Comparison of ENCODE assay signal across 8 cellular contexts in the genomic region with DNA sequence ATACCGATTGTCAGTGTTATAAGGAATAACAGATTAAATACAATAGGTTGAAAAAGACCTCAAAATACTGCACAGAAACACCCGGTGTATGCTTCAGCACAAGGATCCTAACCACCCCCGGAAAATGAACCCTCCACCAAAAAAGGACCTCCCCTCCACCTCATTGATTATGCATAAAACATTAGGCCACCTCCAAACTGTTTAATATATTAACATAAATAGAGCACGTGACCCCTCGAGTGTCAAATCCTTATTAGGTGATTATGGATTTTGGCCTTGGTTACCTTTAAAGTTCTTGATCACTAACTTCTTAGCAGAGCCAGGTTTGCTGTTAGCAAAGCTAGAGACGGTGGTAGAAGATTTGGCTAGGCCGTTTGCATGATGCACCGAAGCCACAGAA. TPM values are rescaled to one million over a fixed set of nuclear protein-coding genes. Genes with fewer than 3 reads are reported as not detected.
DNase-seq lines count a peak whose midpoint lies in the region; ATAC-seq and TF ChIP-seq lines count a peak whose summit lies in the region.

No MANE protein-coding gene starts in this region.

- H3K4me3 Mint-ChIP-seq in endothelial cell (ENCODE audit: unreplicated experiment) = peak overlapping the region; percentile 95

- H3K9me3 ChIP-seq in right atrium auricular region (no peaks in the 10 kb centered on the region), parathyroid adenoma (ENCODE audit: control insufficient read depth, low read length) (no peaks in the 10 kb centered on the region)

- H2AFZ ChIP-seq in parathyroid adenoma = peak overlapping the region; percentile 96

- peaks cover 3% of the 10 kb centered on the region for H3K79me2 ChIP-seq in parathyroid adenoma

- H3K36me3 ChIP-seq in right atrium auricular region = no peaks in the 10 kb centered on the region
- H3K36me3 ChIP-seq in parathyroid adenoma (ENCODE audit: control insufficient read depth, insufficient read depth, low read length) = no peaks in the 10 kb centered on the region

- TF ChIP-seq CTCF in right atrium auricular region (IDR thresholded peaks at IDR 0.05) = no peak
- no peak for TF ChIP-seq CTCF in endothelial cell (IDR thresholded peaks at IDR 0.05; ENCODE audit: unreplicated experiment)
- no peak for TF ChIP-seq CTCF in parathyroid adenoma (IDR thresholded peaks at IDR 0.05)

- H3K27me3 ChIP-seq in right atrium auricular region (no peaks in the 10 kb centered on the region), parathyroid adenoma (ENCODE audit: control insufficient read depth, insufficient read depth, low read length) (no peaks in the 10 kb centered on the region)

- H3K4me3 ChIP-seq in right atrium auricular region (peak overlapping the region; percentile 58 to 63), parathyroid adenoma (ENCODE audit: low read depth, low read length) (peak overlapping the region; percentile 75)

- intact Hi-C loops in Right ventricle myocardium inferior (cut with DNase I) = loop anchor here (2.0 to 5.0 kb wide), 2 partner anchors 71 to 72 kb away; a partner anchor contains a TSS

- H3K4me2 ChIP-seq in parathyroid adenoma (ENCODE audit: low read length) = peak overlapping the region; percentile 81

- H3K4me1 ChIP-seq in right atrium auricular region (peaks cover 0 to 7% of the 10 kb centered on the region in 2 donors), parathyroid adenoma (peaks cover 6% of the 10 kb centered on the region)

- H3K4me1 Mint-ChIP-seq in endothelial cell (ENCODE audit: unreplicated experiment) = peaks cover 15% of the 10 kb centered on the region

- H3K27ac ChIP-seq in right atrium auricular region = peak overlapping the region; percentile 96 to 98
- H3K27ac ChIP-seq in parathyroid adenoma = peak overlapping the region; percentile 99

- H3K9ac ChIP-seq in parathyroid adenoma = no peak overlapping the region

- H3K36me3 Mint-ChIP-seq in endothelial cell (ENCODE audit: low read depth, unreplicated experiment) = no peaks in the 10 kb centered on the region

- no peaks in the 10 kb centered on the region for H3K9me3 Mint-ChIP-seq in endothelial cell (ENCODE audit: unreplicated experiment)

- no peak for ATAC-seq in Right ventricle myocardium inferior
- no peak for ATAC-seq in GM19397 (IDR thresholded peaks at IDR 0.05; ENCODE audit: unreplicated experiment)

- peaks cover 8% of the 10 kb centered on the region for H3K27me3 Mint-ChIP-seq in endothelial cell (ENCODE audit: unreplicated experiment)

- DNase-seq in right atrium auricular region (ENCODE audit: low spot score) (no peak), Right ventricle myocardium inferior (ENCODE audit: missing footprints) (no peak), RPMI8226 (peak; percentile 15), endothelial cell (ENCODE audit: low spot score) (no peak), NOMO-1 treated with DMSO at 0.1 percent for 48 hours (lab: John Stamatoyannopoulos, UW; ENCODE audit: unreplicated experiment) (no peak), HuH-7 (ENCODE audit: low spot score) (no peak)

- H3K27ac Mint-ChIP-seq in endothelial cell (ENCODE audit: unreplicated experiment) = peak overlapping the region; percentile 61

RNA-seq across cellular contexts. Expression of a gene that starts 1.0 kb away (rescaled TPM):
- 10 to 100 TPM; 19.1 to 19.6 TPM for total RNA-seq in right atrium auricular region
- 18.3 TPM for total RNA-seq in Right ventricle myocardium inferior
- total RNA-seq in endothelial cell (ENCODE audit: unreplicated experiment) = 44.3 TPM

RNA-seq across cellular contexts. Expression of a gene that starts 44.1 kb away (rescaled TPM):
- total RNA-seq in right atrium auricular region = 10 to 100 TPM; 17.2 to 25.3 TPM
- total RNA-seq in Right ventricle myocardium inferior = 33.8 TPM
- total RNA-seq in endothelial cell (ENCODE audit: unreplicated experiment) = 34.7 TPM
